ENCODE assay signal across 18 cellular contexts in the genomic region with DNA sequence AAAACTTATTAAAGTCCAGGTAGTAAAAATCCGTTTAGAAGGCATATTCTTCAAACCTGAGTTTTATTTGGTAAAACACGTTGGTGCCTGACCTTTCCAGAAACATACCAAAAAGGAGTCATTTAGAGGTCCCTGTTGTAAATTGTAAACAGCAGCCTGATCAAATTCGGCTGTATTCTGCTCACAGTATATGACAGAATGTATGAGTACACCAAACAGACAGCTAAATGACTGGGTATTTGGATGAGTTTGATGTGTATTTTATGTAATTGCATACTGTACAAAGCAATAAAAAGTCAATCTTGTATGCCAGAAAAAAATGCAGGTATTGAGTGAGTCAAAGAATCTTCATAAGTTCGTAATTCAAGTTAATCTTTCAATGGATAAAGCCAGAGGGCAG.
DNase-seq lines count a peak whose midpoint lies in the region; ATAC-seq and TF ChIP-seq lines count a peak whose summit lies in the region.
"Had no signal": no experiment of that assay in that cellular context is flagged by ENCODE, and none has a peak within 500 bp of the region (broad histone marks: within the 10 kb centered on the region; RNA-seq: fewer than 3 reads in every experiment).

No MANE protein-coding gene starts in this region.

- no peaks in the 10 kb centered on the region for H3K9me3 Mint-ChIP-seq in nephron progenitor cell
- H3K9me3 Mint-ChIP-seq in naive thymus-derived CD8-positive, alpha-beta T cell, result peaks cover 0 to 5% (median 0%) of the 10 kb centered on the region in 9 donors
- H3K9me3 Mint-ChIP-seq: CD4-positive, alpha-beta T cell; CD8-positive, alpha-beta T cell had no signal

- H3K36me3 Mint-ChIP-seq in nephron progenitor cell (ENCODE audit: low read depth), result no peaks in the 10 kb centered on the region
- no peaks in the 10 kb centered on the region for H3K36me3 Mint-ChIP-seq in naive thymus-derived CD8-positive, alpha-beta T cell
- H3K36me3 Mint-ChIP-seq: CD8-positive, alpha-beta T cell had no signal

- BruUV-seq in PC-3 (replicated peaks; lab: Mats Ljungman, UMichigan), result no TSS peak

- H3K27me3 Mint-ChIP-seq in nephron progenitor cell (ENCODE audit: low read depth, poor library complexity), result peaks cover 3% of the 10 kb centered on the region
- peaks cover 0 to 2% (median 1%) of the 10 kb centered on the region in 5 donors for H3K27me3 Mint-ChIP-seq in naive thymus-derived CD8-positive, alpha-beta T cell
- H3K27me3 Mint-ChIP-seq: B cell; CD4-positive, alpha-beta T cell had no signal

- H3K9me3 ChIP-seq in SK-N-SH (no peaks in the 10 kb centered on the region), PC-3 (ENCODE audit: low read length) (no peaks in the 10 kb centered on the region), adrenal gland (replicated peaks in 1 of 3) (no peaks in the 10 kb centered on the region)
- H3K9me3 ChIP-seq: A549; BLaER1 treated with 17β-estradiol and CSF1 and Interleukin-3, amounts not matched to agents 10 nM and 100 nM; Caco-2 had no signal

- no peak for TF ChIP-seq POLR2A in adrenal gland (IDR thresholded peaks at IDR 0.05)

- peak overlapping the region; percentile 60 for H3K27ac Mint-ChIP-seq in nephron progenitor cell
- H3K27ac Mint-ChIP-seq in naive thymus-derived CD8-positive, alpha-beta T cell, result no peak overlapping the region
- H3K27ac Mint-ChIP-seq: B cell; CD4-positive, alpha-beta T cell; CD8-positive, alpha-beta T cell had no signal

- H3F3A ChIP-seq in SK-N-SH (replicated peaks; ENCODE audit: insufficient read depth), result peaks cover 3% of the 10 kb centered on the region
- no peaks in the 10 kb centered on the region for H3F3A ChIP-seq in PC-3 (ENCODE audit: low read length, unreplicated experiment)

- no peak for TF ChIP-seq RAD21 in SK-N-SH (IDR thresholded peaks at IDR 0.05; ENCODE audit: low read length)

- H3K4me1 Mint-ChIP-seq in nephron progenitor cell, result no peaks in the 10 kb centered on the region
- H3K4me1 Mint-ChIP-seq in naive thymus-derived CD8-positive, alpha-beta T cell, result no peaks in the 10 kb centered on the region
- H3K4me1 Mint-ChIP-seq: B cell had no signal

- H3K79me2 ChIP-seq in SK-N-SH (ENCODE audit: insufficient read depth) (peaks cover 47% of the 10 kb centered on the region; the same call in 1 of the 2 replicates), PC-3 (ENCODE audit: low read length) (no peaks in the 10 kb centered on the region)

- POLR2A ChIA-PET in SK-N-SH (lab: Yijun Ruan, JAX), result no interaction called here
- POLR2A ChIA-PET in PC-3 (lab: Charles Lee; ENCODE audit: unreplicated experiment), result interaction anchor here (0.6 kb wide), 1 partner anchor 101 kb away, joined by 3 read pairs; no protein-coding TSS in a partner anchor
- POLR2A ChIA-PET in naive thymus-derived CD8-positive, alpha-beta T cell (lab: Charles Lee), result no interaction called here

- H3K4me1 ChIP-seq in SK-N-SH (ENCODE audit: control insufficient read depth in 1 of 2, insufficient read depth in 2 of 2, low read depth in 1 of 2, low read length in 1 of 2), result peaks cover 7 to 10% of the 10 kb centered on the region in 2 experiments; a peak in 3 of 4 replicates
- peaks cover 33% of the 10 kb centered on the region for H3K4me1 ChIP-seq in PC-3 (ENCODE audit: insufficient read depth, low read length)
- H3K4me1 ChIP-seq in adrenal gland (replicated peaks in 1 of 2), result no peaks in the 10 kb centered on the region
- H3K4me1 ChIP-seq: BLaER1 treated with 17β-estradiol and CSF1 and Interleukin-3, amounts not matched to agents 10 nM and 100 nM; Caco-2 had no signal

- peak overlapping the region in 1 of 2 experiments; percentile 77; a peak in 2 of 4 replicates for H3K27ac ChIP-seq in SK-N-SH (ENCODE audit: low read depth in 2 of 2, low read length in 1 of 2)
- H3K27ac ChIP-seq in PC-3 (ENCODE audit: low read length), result no peak overlapping the region
- no peak overlapping the region for H3K27ac ChIP-seq in adrenal gland
- H3K27ac ChIP-seq: 22Rv1; A549; BLaER1 treated with 17β-estradiol and CSF1 and Interleukin-3, amounts not matched to agents 10 nM and 100 nM; C4-2B had no signal

- CTCF ChIA-PET in SK-N-SH (lab: Yijun Ruan, JAX) (no interaction called here), PC-3 (lab: Charles Lee) (interaction anchor here (0.6 kb wide), 1 partner anchor 587 kb away, joined by 3 read pairs; no protein-coding TSS in a partner anchor)

- TF ChIP-seq EP300 in SK-N-SH (IDR thresholded peaks at IDR 0.05; ENCODE audit: borderline replicate concordance in 1 of 2, low read depth in 1 of 2, low read length in 1 of 2), result no peak

- H3K36me3 ChIP-seq in SK-N-SH (replicated peaks in 1 of 2; ENCODE audit: control insufficient read depth in 1 of 2, insufficient read depth in 2 of 2, low read length in 1 of 2) (peaks cover 0 to 4% of the 10 kb centered on the region in 2 experiments), PC-3 (ENCODE audit: low read depth, low read length) (no peaks in the 10 kb centered on the region), adrenal gland (replicated peaks in 1 of 2) (no peaks in the 10 kb centered on the region)
- H3K36me3 ChIP-seq: BLaER1 treated with 17β-estradiol and CSF1 and Interleukin-3, amounts not matched to agents 10 nM and 100 nM had no signal

- H3K4me3 ChIP-seq in SK-N-SH (ENCODE audit: low read depth in 2 of 2, low read length in 1 of 2) (no peak overlapping the region), PC-3 (ENCODE audit: low read length) (no peak overlapping the region), adrenal gland (no peak overlapping the region)
- H3K4me3 ChIP-seq: A549; BLaER1 treated with 17β-estradiol and CSF1 and Interleukin-3, amounts not matched to agents 10 nM and 100 nM had no signal

- 70% methylated on average over 4 of the region's 4 CpGs for WGBS in SK-N-SH (ENCODE audit: low lambda C conversion rate)
- whole genome bisulfite sequencing in adrenal gland, 4 donors, result 81 to 87% (median 85%) methylated on average over 4 of the region's 4 CpGs

- H2AFZ ChIP-seq in SK-N-SH (ENCODE audit: low read depth), result no peak overlapping the region
- H2AFZ ChIP-seq in PC-3 (ENCODE audit: low read length), result no peak overlapping the region

- peaks cover 3% of the 10 kb centered on the region; the same call in 1 of the 2 replicates for H4K20me1 ChIP-seq in SK-N-SH (ENCODE audit: insufficient read depth)
- H4K20me1 ChIP-seq in PC-3 (ENCODE audit: low read length), result no peaks in the 10 kb centered on the region
- H4K20me1 ChIP-seq: BLaER1 treated with 17β-estradiol and CSF1 and Interleukin-3, amounts not matched to agents 10 nM and 100 nM had no signal

- H3K4me2 ChIP-seq in SK-N-SH (no peak overlapping the region), PC-3 (ENCODE audit: low read length) (peak overlapping the region; percentile 45)
- H3K4me2 ChIP-seq: A549; BLaER1 treated with 17β-estradiol and CSF1 and Interleukin-3, amounts not matched to agents 10 nM and 100 nM had no signal

- H3K9me2 ChIP-seq in SK-N-SH, result no peaks in the 10 kb centered on the region
- H3K9me2 ChIP-seq in PC-3 (replicated peaks; ENCODE audit: low read length), result no peaks in the 10 kb centered on the region

- H3K4me3 Mint-ChIP-seq in nephron progenitor cell, result no peak overlapping the region
- H3K4me3 Mint-ChIP-seq in naive thymus-derived CD8-positive, alpha-beta T cell, result no peak overlapping the region
- H3K4me3 Mint-ChIP-seq: B cell; CD4-positive, alpha-beta T cell; CD8-positive, alpha-beta T cell had no signal

- peak; percentile 61 for ATAC-seq in SK-N-SH treated with all-trans-retinoic acid at 6 μM for 48 hours
- ATAC-seq in PC-3, result peak; percentile 60
- ATAC-seq in naive thymus-derived CD8-positive, alpha-beta T cell, result no peak
- ATAC-seq: A549; CD8-positive, alpha-beta T cell had no signal

- H3K27me3 ChIP-seq in SK-N-SH (ENCODE audit: insufficient read depth) (no peaks in the 10 kb centered on the region), PC-3 (ENCODE audit: low read length) (no peaks in the 10 kb centered on the region), adrenal gland (no peaks in the 10 kb centered on the region)
- H3K27me3 ChIP-seq: BLaER1 treated with 17β-estradiol and CSF1 and Interleukin-3, amounts not matched to agents 10 nM and 100 nM had no signal

- H3K9ac ChIP-seq in SK-N-SH (no peak overlapping the region), PC-3 (ENCODE audit: low read length) (no peak overlapping the region)
- H3K9ac ChIP-seq: BLaER1 treated with 17β-estradiol and CSF1 and Interleukin-3, amounts not matched to agents 10 nM and 100 nM had no signal

- TF ChIP-seq CTCF in SK-N-SH (IDR thresholded peaks at IDR 0.05) (no peak), PC-3 (conservative IDR thresholded peaks at IDR 0.05; ENCODE audit: low read depth, low read length) (no peak), nephron progenitor cell (IDR thresholded peaks at IDR 0.05) (no peak), adrenal gland (IDR thresholded peaks at IDR 0.05) (no peak)

- intact Hi-C loops in PC-3 (cut with micrococcal nuclease) (loop anchor here (5.0 kb wide), 1 partner anchor 409 kb away; no protein-coding TSS in a partner anchor), adrenal gland (cut with DNase I) (no loop called here)

- DNase-seq in SK-N-SH (no peak), PC-3 (peak; percentile 56), nephron progenitor cell (no peak), adrenal gland (no peak)
- DNase-seq in naive thymus-derived CD8-positive, alpha-beta T cell, result no peak
- DNase-seq: AML-193; Caco-2; Calu3; CD4-positive, alpha-beta T cell; CD8-positive, alpha-beta T cell; DMS79 treated with DMSO at 0.1 percent for 48 hours; GF-D8 had no signal

TF ChIP-seq in SK-N-SH treated with all-trans-retinoic acid at 6 μM for 48 hours, 23 proteins besides CTCF, POLR2A, EP300 and RAD21 (continues in another document):
- no peak for TF ChIP-seq RARB (CRISPR knock-in tag; IDR thresholded peaks at IDR 0.05)

TF ChIP-seq in SK-N-SH, 30 proteins besides CTCF, POLR2A, EP300 and RAD21:
- no peak for TF ChIP-seq NRF1 (IDR thresholded peaks at IDR 0.05; ENCODE audit: low read depth, low read length)
- TF ChIP-seq JUND (IDR thresholded peaks at IDR 0.05), result no peak
- no peak for TF ChIP-seq SMC3 (IDR thresholded peaks at IDR 0.05; ENCODE audit: low read depth, low read length)
- TF ChIP-seq, protein P1, sequence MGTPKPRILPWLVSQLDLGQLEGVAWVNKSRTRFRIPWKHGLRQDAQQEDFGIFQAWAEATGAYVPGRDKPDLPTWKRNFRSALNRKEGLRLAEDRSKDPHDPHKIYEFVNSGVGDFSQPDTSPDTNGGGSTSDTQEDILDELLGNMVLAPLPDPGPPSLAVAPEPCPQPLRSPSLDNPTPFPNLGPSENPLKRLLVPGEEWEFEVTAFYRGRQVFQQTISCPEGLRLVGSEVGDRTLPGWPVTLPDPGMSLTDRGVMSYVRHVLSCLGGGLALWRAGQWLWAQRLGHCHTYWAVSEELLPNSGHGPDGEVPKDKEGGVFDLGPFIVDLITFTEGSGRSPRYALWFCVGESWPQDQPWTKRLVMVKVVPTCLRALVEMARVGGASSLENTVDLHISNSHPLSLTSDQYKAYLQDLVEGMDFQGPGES (IDR thresholded peaks at IDR 0.05; ENCODE audit: low read depth, low read length), result no peak
- TF ChIP-seq NFIC (IDR thresholded peaks at IDR 0.05; ENCODE audit: borderline replicate concordance), result no peak
- TF ChIP-seq RXRA (IDR thresholded peaks at IDR 0.05; ENCODE audit: borderline replicate concordance, low read depth), result no peak
- TF ChIP-seq RCOR1 (IDR thresholded peaks at IDR 0.05; ENCODE audit: low read length), result no peak
- TF ChIP-seq FOXM1 (IDR thresholded peaks at IDR 0.05; ENCODE audit: low read depth), result no peak

Comparison
In these comparisons a context has a peak if more than half of its experiments do, and no peak if none do; other contexts are left out.
1. ATAC-seq: peak in SK-N-SH treated with all-trans-retinoic acid at 6 μM for 48 hours (single experiment) and PC-3 (single experiment); none in naive thymus-derived CD8-positive, alpha-beta T cell (0 of 2).